ENCODE assay signal across 7 cellular contexts in genomic region chr5:124650960-124651662, GRCh38.
DNase-seq lines count a peak whose midpoint lies in the region; ATAC-seq and TF ChIP-seq lines count a peak whose summit lies in the region.

No MANE protein-coding gene starts in this region.

- H3K4me1 ChIP-seq in IMR-90 (ENCODE audit: control insufficient read depth, insufficient read depth, low read length) (peaks cover 27% of the 10 kb centered on the region), ascending aorta (peaks cover 6 to 13% of the 10 kb centered on the region in 2 donors)

- peak overlapping the region; percentile 33; the same call in 1 of the 2 replicates for H3K4ac ChIP-seq in IMR-90 (ENCODE audit: low read depth, low read length)

- H4K20me1 ChIP-seq in IMR-90 (ENCODE audit: insufficient read depth, low read length), result peaks cover 5% of the 10 kb centered on the region; the same call in 1 of the 2 replicates

- no peak overlapping the region for H2AK5ac ChIP-seq in IMR-90 (ENCODE audit: low read depth, low read length)

- H2BK5ac ChIP-seq in IMR-90 (ENCODE audit: low read depth, low read length, poor library complexity, severe bottlenecking), result peak overlapping the region; percentile 87

- TF ChIP-seq CTCF in IMR-90 (conservative IDR thresholded peaks at IDR 0.05; ENCODE audit: low read depth, low read length), result no peak
- TF ChIP-seq CTCF in ascending aorta (IDR thresholded peaks at IDR 0.05), result no peak

- intact Hi-C loops in IMR-90 (cut with micrococcal nuclease) (loop anchor here (2.0 to 10.0 kb wide), 5 partner anchors 199 to 980 kb away; no protein-coding TSS in a partner anchor), ascending aorta (cut with DNase I) (loop anchor here (5.0 to 10.0 kb wide), 3 partner anchors 96 to 301 kb away; partner anchors contain the start of gene ZNF608)

- peak overlapping the region; percentile 84 for H3K4me2 ChIP-seq in IMR-90 (ENCODE audit: low read depth, low read length)

- peak overlapping the region; percentile 67; the same call in 1 of the 2 replicates for H4K5ac ChIP-seq in IMR-90 (ENCODE audit: low read depth, low read length)

- TF ChIP-seq POLR2A in IMR-90 (IDR thresholded peaks at IDR 0.05; ENCODE audit: low read depth, low read length), result no peak

- H3K9me1 ChIP-seq in IMR-90 (ENCODE audit: insufficient read depth, low read length), result peaks cover 14% of the 10 kb centered on the region

- ATAC-seq in IMR-90 (ENCODE audit: low read depth) (peak; percentile 69), GM21723 (IDR thresholded peaks at IDR 0.05; ENCODE audit: unreplicated experiment) (no peak)
- ATAC-seq in stimulated activated naive CD8-positive, alpha-beta T cell treated with anti-CD3 and anti-CD28 coated beads, Interleukin-15, amount 100 ng/mL, for 72 hours, result no peak

- no CpG with 5 or more reads among the region's 3 CpGs for WGBS in IMR-90 (ENCODE audit: extremely low coverage in 2 of 2, insufficient read length in 1 of 2), 2 experiments

- CTCF ChIA-PET in IMR-90 (lab: Yijun Ruan, JAX), result interaction anchor here (0.6 kb wide), 1 partner anchor 18 kb away, joined by 4 read pairs; no protein-coding TSS in a partner anchor

- peak overlapping the region in 4 of 5 donors; percentile 42 to 77 (median 68) for H3K4me3 Mint-ChIP-seq in immature natural killer cell
- H3K4me3 Mint-ChIP-seq in stimulated activated naive CD8-positive, alpha-beta T cell treated with anti-CD3 and anti-CD28 coated beads, Interleukin-15, amount 100 ng/mL, for 72 hours, result peak overlapping the region; percentile 67 to 77

- H3K27ac ChIP-seq in IMR-90 (ENCODE audit: insufficient read depth, low read length), result peak overlapping the region; percentile 82; the same call in 1 of the 2 replicates
- peak overlapping the region; percentile 33 to 61 for H3K27ac ChIP-seq in ascending aorta

- H3K18ac ChIP-seq in IMR-90 (ENCODE audit: low read depth, low read length), result peak overlapping the region; percentile 83; the same call in 1 of the 2 replicates

- peaks cover 19% of the 10 kb centered on the region for H3K36me3 ChIP-seq in IMR-90 (ENCODE audit: control insufficient read depth, insufficient read depth, low read length)
- peaks cover 0 to 8% of the 10 kb centered on the region in 2 donors for H3K36me3 ChIP-seq in ascending aorta

- H3K56ac ChIP-seq in IMR-90 (ENCODE audit: extremely low read depth, insufficient read depth, low read length), result peak overlapping the region; percentile 66

- H3K4me3 ChIP-seq in IMR-90 (ENCODE audit: insufficient read depth, low read depth, low read length), result peak overlapping the region; percentile 51; the same call in 1 of the 2 replicates
- peak overlapping the region; percentile 59 to 82 for H3K4me3 ChIP-seq in ascending aorta

- peaks cover 35 to 46% of the 10 kb centered on the region in 2 donors for H3K4me1 Mint-ChIP-seq in immature natural killer cell
- peaks cover 41% of the 10 kb centered on the region for H3K4me1 Mint-ChIP-seq in stimulated activated naive CD8-positive, alpha-beta T cell treated with anti-CD3 and anti-CD28 coated beads, Interleukin-15, amount 100 ng/mL, for 72 hours

- peak overlapping the region; percentile 21; the same call in 1 of the 2 replicates for H2BK20ac ChIP-seq in IMR-90 (ENCODE audit: low read depth, low read length)

- 0 out of 2 replicates have a peak overlapping the region, but pooled peaks have one; percentile 3 for H3K14ac ChIP-seq in IMR-90 (replicated peaks; ENCODE audit: low read depth, low read length)

- H4K8ac ChIP-seq in IMR-90 (ENCODE audit: low read depth in 2 of 2, low read length in 2 of 2), result peak overlapping the region in 1 of 2 experiments; percentile 29; a peak in 2 of 4 replicates

- no peaks in the 10 kb centered on the region for H3K27me3 ChIP-seq in IMR-90 (ENCODE audit: control insufficient read depth, insufficient read depth, low read length)
- no peaks in the 10 kb centered on the region for H3K27me3 ChIP-seq in ascending aorta

- H2BK120ac ChIP-seq in IMR-90 (ENCODE audit: low read depth, low read length), result peak overlapping the region; percentile 45

- no peak for TF ChIP-seq RAD21 in IMR-90 (IDR thresholded peaks at IDR 0.05; ENCODE audit: low read length)

- no peak overlapping the region for H3K27ac Mint-ChIP-seq in immature natural killer cell
- no peak overlapping the region for H3K27ac Mint-ChIP-seq in stimulated activated naive CD8-positive, alpha-beta T cell treated with anti-CD3 and anti-CD28 coated beads, Interleukin-15, amount 100 ng/mL, for 72 hours

- in situ Hi-C loops in IMR-90 (cut with MboI; ENCODE audit: low sequenced_read_pairs), result no loop called here

- H3K23ac ChIP-seq in IMR-90 (ENCODE audit: low read depth, low read length), result peak overlapping the region; percentile 65; the same call in 1 of the 2 replicates

- H3K79me1 ChIP-seq in IMR-90 (ENCODE audit: low read depth in 1 of 2, low read length in 2 of 2), result peaks cover 30 to 57% of the 10 kb centered on the region in 2 experiments

- no peak overlapping the region for H2AFZ ChIP-seq in IMR-90 (replicated peaks; ENCODE audit: low read length, poor library complexity)

- no peak overlapping the region for H2AK9ac ChIP-seq in IMR-90 (replicated peaks; ENCODE audit: low read depth, low read length, poor library complexity)

- H3K27me3 Mint-ChIP-seq in immature natural killer cell (ENCODE audit: low read depth in 3 of 3), result peaks cover 27 to 42% (median 32%) of the 10 kb centered on the region in 3 donors
- peaks cover 29% of the 10 kb centered on the region for H3K27me3 Mint-ChIP-seq in stimulated activated naive CD8-positive, alpha-beta T cell treated with anti-CD3 and anti-CD28 coated beads, Interleukin-15, amount 100 ng/mL, for 72 hours

- BruUV-seq in IMR-90 (replicated peaks; lab: Mats Ljungman, UMichigan), result no TSS peak

- dilution Hi-C loops in IMR-90 (cut with HindIII; ENCODE audit: low sequenced_read_pairs, unreplicated experiment), result no loop called here

- H3K36me3 Mint-ChIP-seq in immature natural killer cell, result no peaks in the 10 kb centered on the region

- POLR2A ChIA-PET in IMR-90 (lab: Charles Lee; ENCODE audit: unreplicated experiment), result interaction anchor here (0.9 kb wide), 1 partner anchor 94 kb away, joined by 3 read pairs; no protein-coding TSS in a partner anchor

- DNase-seq in IMR-90 (peak; percentile 84), ascending aorta (ENCODE audit: low spot score in 2 of 2) (no peak), immature natural killer cell (no peak), GDM1 (lab: John Stamatoyannopoulos, UW) (no peak)
- DNase-seq in stimulated activated naive CD8-positive, alpha-beta T cell treated with anti-CD3 and anti-CD28 coated beads, Interleukin-15, amount 100 ng/mL, for 72 hours, result no peak
- DNase-seq in activated CD4-positive, alpha-beta T cell treated with anti-CD3 and anti-CD28 coated beads for 4 hours, result no peak

- no peaks in the 10 kb centered on the region for H3K9me3 ChIP-seq in IMR-90 (ENCODE audit: control insufficient read depth, insufficient read depth, low read length)
- no peaks in the 10 kb centered on the region for H3K9me3 ChIP-seq in ascending aorta

- H4K91ac ChIP-seq in IMR-90 (ENCODE audit: insufficient read depth, low read depth, low read length), result peak overlapping the region; percentile 59; the same call in 1 of the 2 replicates

- peaks cover 0 to 2% (median 0%) of the 10 kb centered on the region in 6 donors for H3K9me3 Mint-ChIP-seq in immature natural killer cell
- no peaks in the 10 kb centered on the region for H3K9me3 Mint-ChIP-seq in stimulated activated naive CD8-positive, alpha-beta T cell treated with anti-CD3 and anti-CD28 coated beads, Interleukin-15, amount 100 ng/mL, for 72 hours

- H2BK15ac ChIP-seq in IMR-90 (ENCODE audit: low read depth, low read length), result no peak overlapping the region

- H3K9ac ChIP-seq in IMR-90 (ENCODE audit: low read depth, low read length), result no peak overlapping the region; the same call in 1 of the 2 replicates

TF ChIP-seq in IMR-90, 13 proteins besides CTCF, POLR2A, EP300 and RAD21:
- 0 out of 2 replicates have a peak, but pooled peaks have one; percentile 11 for TF ChIP-seq MAZ (IDR thresholded peaks at IDR 0.05; ENCODE audit: borderline replicate concordance, low read depth, low read length)
- no peak; the same call in 1 of the 2 replicates for TF ChIP-seq NFE2L2 (IDR thresholded peaks at IDR 0.05; ENCODE audit: low read depth, low read length)
